Comparison of ENCODE assay signal across 1 cellular context in genomic region chr14:75281691-75282000, GRCh38.
TF ChIP-seq lines count a peak whose summit lies in the region.

No MANE protein-coding gene starts in this region.

TF ChIP-seq in K562, 482 proteins besides CTCF, POLR2A, EP300 and RAD21 (continued from another document):
- 0 out of 2 replicates have a peak, but pooled peaks have one; percentile 6 for TF ChIP-seq AFF4 (CRISPR knock-in tag; IDR thresholded peaks at IDR 0.05)
TF ChIP-seq in K562: peak in this region for 1.
